14 cellular contexts compared by ENCODE assay signal in the genomic region with DNA sequence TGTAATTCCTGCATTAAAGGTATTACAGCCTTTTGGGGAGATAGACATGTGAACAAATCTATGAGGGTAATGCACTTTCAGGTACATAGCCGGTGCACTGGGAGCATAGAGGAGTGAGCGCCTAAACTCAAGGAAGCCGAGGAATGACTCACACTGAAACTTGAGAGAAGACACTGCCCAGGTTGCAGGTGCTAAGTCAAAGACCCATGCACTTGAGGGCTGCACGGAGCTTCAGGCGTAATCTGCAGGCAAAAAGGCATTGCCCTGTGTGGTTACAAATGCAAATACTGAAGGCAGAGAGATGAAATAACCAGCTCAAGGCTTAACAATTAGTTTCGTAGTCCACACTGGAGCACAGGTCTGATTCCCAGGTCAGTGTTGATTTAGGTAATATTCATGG. TPM values are rescaled to one million over a fixed set of nuclear protein-coding genes. Genes with fewer than 3 reads are reported as not detected.
DNase-seq lines count a peak whose midpoint lies in the region; ATAC-seq, FAIRE-seq and TF ChIP-seq lines count a peak whose summit lies in the region.
"Had no signal": no experiment of that assay in that cellular context is flagged by ENCODE, and none has a peak within 500 bp of the region (broad histone marks: within the 10 kb centered on the region; RNA-seq: fewer than 3 reads in every experiment).

No MANE protein-coding gene starts in this region.

- H3K4me3 ChIP-seq in KMS-11 (IDR thresholded peaks at IDR 0.05; ENCODE audit: insufficient read depth, low read depth, low read length) (no peak overlapping the region), kidney (ENCODE audit: low read length in 2 of 2) (no peak overlapping the region)

- no peaks in the 10 kb centered on the region for H3K27me3 Mint-ChIP-seq in Calu3 (ENCODE audit: unreplicated experiment)

- H3K27ac ChIP-seq in KMS-11, result peak overlapping the region; percentile 86
- H3K27ac ChIP-seq in kidney (ENCODE audit: low read depth in 2 of 2, low read length in 2 of 2), result no peak overlapping the region
- H3K27ac ChIP-seq: C4-2B had no signal

- TF ChIP-seq CTCF in Calu3 (IDR thresholded peaks at IDR 0.05; ENCODE audit: unreplicated experiment), result no peak
- TF ChIP-seq CTCF in KMS-11 (conservative IDR thresholded peaks at IDR 0.05; ENCODE audit: low read depth, low read length), result no peak
- no peak for TF ChIP-seq CTCF in kidney (IDR thresholded peaks at IDR 0.05; ENCODE audit: borderline replicate concordance, extremely low read depth, insufficient read depth)

- no peaks in the 10 kb centered on the region for H4K20me1 ChIP-seq in KMS-11 (ENCODE audit: insufficient read depth)

- no peaks in the 10 kb centered on the region for H3K27me3 ChIP-seq in KMS-11 (ENCODE audit: insufficient read depth, low read depth)

- peaks cover 60% of the 10 kb centered on the region for H3K4me1 ChIP-seq in KMS-11 (ENCODE audit: low read depth, poor library complexity, severe bottlenecking)
- no peaks in the 10 kb centered on the region for H3K4me1 ChIP-seq in kidney (ENCODE audit: control insufficient read depth in 1 of 2, insufficient read depth in 1 of 2, low read depth in 1 of 2, low read length in 2 of 2)

- H3K4me3 Mint-ChIP-seq in Calu3 (ENCODE audit: low read depth, unreplicated experiment), result peak overlapping the region; percentile 3
- H3K4me3 Mint-ChIP-seq: H9; stimulated activated effector memory CD8-positive, alpha-beta T cell treated with anti-CD3 and anti-CD28 coated beads, Interleukin-12 subunit alpha, Interleukin-12 subunit beta, amount 100 ng/mL, for 72 hours had no signal

- CTCF ChIA-PET in Calu3 (lab: Charles Lee), result interaction anchor here (0.6 to 1.9 kb wide), 8 partner anchors 9 to 219 kb away, joined by 3 to 16 read pairs (median 4); partner anchors contain the start of gene OSBPL3

- no peaks in the 10 kb centered on the region for H3K79me2 ChIP-seq in KMS-11 (ENCODE audit: insufficient read depth, low read depth)

- peak overlapping the region; percentile 89 for H3K4me2 ChIP-seq in KMS-11

- no TSS peak for BruUV-seq in Calu3 (replicated peaks; lab: Mats Ljungman, UMichigan)

- H3K36me3 ChIP-seq in KMS-11 (ENCODE audit: insufficient read depth) (no peaks in the 10 kb centered on the region), kidney (ENCODE audit: control insufficient read depth in 1 of 2, insufficient read depth in 2 of 2, low read length in 2 of 2) (no peaks in the 10 kb centered on the region)

- H3K4me1 Mint-ChIP-seq in Calu3 (ENCODE audit: low read depth, unreplicated experiment), result peaks cover 74% of the 10 kb centered on the region

- H3K36me3 Mint-ChIP-seq in Calu3 (ENCODE audit: insufficient read depth, unreplicated experiment), result peaks cover 15% of the 10 kb centered on the region

- ATAC-seq in GM19025 (IDR thresholded peaks at IDR 0.05; ENCODE audit: low read depth, unreplicated experiment) (peak; percentile 96), HG02759 (IDR thresholded peaks at IDR 0.05; ENCODE audit: unreplicated experiment) (peak; percentile 92)
- ATAC-seq: SK-N-SH treated with all-trans-retinoic acid at 6 μM for 48 hours; stimulated activated effector memory CD8-positive, alpha-beta T cell treated with anti-CD3 and anti-CD28 coated beads, Interleukin-12 subunit alpha, Interleukin-12 subunit beta, amount 100 ng/mL, for 72 hours had no signal

- DNase-seq in Calu3 (peak; percentile 69), 8988T (no peak), posterior vena cava (ENCODE audit: low spot score) (no peak), globus pallidus (ENCODE audit: low spot score) (no peak), kidney (no peak)
- DNase-seq: H9, kidney glomerular epithelial cell, NCI-H187 treated with DMSO at 0.1 percent for 48 hours had no signal

- peak overlapping the region; percentile 51 for H3K27ac Mint-ChIP-seq in Calu3 (ENCODE audit: unreplicated experiment)
- H3K27ac Mint-ChIP-seq: H9; stimulated activated effector memory CD8-positive, alpha-beta T cell treated with anti-CD3 and anti-CD28 coated beads, Interleukin-12 subunit alpha, Interleukin-12 subunit beta, amount 100 ng/mL, for 72 hours had no signal

- H3K9me3 Mint-ChIP-seq in Calu3 (ENCODE audit: low read depth, unreplicated experiment), result peaks cover 4% of the 10 kb centered on the region

- H3K9ac ChIP-seq in KMS-11 (peak overlapping the region; percentile 31; the same call in 1 of the 2 replicates), kidney (ENCODE audit: low read length in 2 of 2) (no peak overlapping the region)

- H2AFZ ChIP-seq in KMS-11 (ENCODE audit: low read depth), result peak overlapping the region; percentile 41; the same call in 1 of the 2 replicates

- no peak for FAIRE-seq in kidney (lab: Jason Lieb, UNC)

- intact Hi-C loops in Calu3 (cut with micrococcal nuclease; ENCODE audit: unreplicated experiment), result loop anchor here (1.0 to 2.0 kb wide), 3 partner anchors 39 to 63 kb away; partner anchors contain the start of gene OSBPL3
- intact Hi-C loops in posterior vena cava (cut with DNase I), result no loop called here
- intact Hi-C loops in kidney (cut with DNase I), result no loop called here

- H3K9me3 ChIP-seq in kidney (ENCODE audit: control insufficient read depth in 1 of 2, low read length in 2 of 2), result no peaks in the 10 kb centered on the region

RNA-seq across cellular contexts. Expression of gene OSBPL3, which starts 51.0 kb away (rescaled TPM):
- total RNA-seq in Calu3 (2022), result 124 and 136 TPM in 2 replicates
- total RNA-seq in posterior vena cava, result 1 to 10 TPM; 5.0 to 9.1 TPM
- 40.5 TPM for total RNA-seq in kidney
- polyA plus RNA-seq in kidney (ENCODE audit: insufficient read depth, low read depth, low replicate concordance), result 8.6 TPM
